In genomic region chr5:62124266-62124665, GRCh38 we compare ENCODE assay signal across 1 cellular context.
TF ChIP-seq lines count a peak whose summit lies in the region.

No MANE protein-coding gene starts in this region.

TF ChIP-seq in H1, 55 proteins besides CTCF, POLR2A, EP300 and RAD21 (continued from another document):
- TF ChIP-seq CBX8 (IDR thresholded peaks at IDR 0.05; ENCODE audit: borderline replicate concordance, low read depth, low read length) (no peak), EGR1 (IDR thresholded peaks at IDR 0.05; ENCODE audit: borderline replicate concordance, low read depth, low read length) (no peak), TAF7 (optimal IDR thresholded peaks at IDR 0.05; ENCODE audit: borderline replicate concordance, low read depth, low read length) (no peak), ATF3 (IDR thresholded peaks at IDR 0.05; ENCODE audit: insufficient read depth, low read depth, low read length) (no peak), CTBP2 (IDR thresholded peaks at IDR 0.05; ENCODE audit: borderline replicate concordance, insufficient read depth, insufficient read length, low read length) (no peak)
